In genomic region chr6:163956571-163957407, GRCh38 we compare ENCODE assay signal across 9 cellular contexts.
DNase-seq lines count a peak whose midpoint lies in the region; ATAC-seq and TF ChIP-seq lines count a peak whose summit lies in the region.
"Had no signal": no experiment of that assay in that cellular context is flagged by ENCODE, and none has a peak within 500 bp of the region (broad histone marks: within the 10 kb centered on the region; RNA-seq: fewer than 3 reads in every experiment).

No MANE protein-coding gene starts in this region.

- peak; percentile 89 for DNase-seq in CD1c-positive myeloid dendritic cell (ENCODE audit: extremely low spot score)
- peak; percentile 70 for DNase-seq in GM19238 (ENCODE audit: insufficient read length, low spot score)
- DNase-seq in NCI-H748 treated with DMSO at 0.1 percent for 48 hours (lab: John Stamatoyannopoulos, UW): peak; percentile 70
- DNase-seq in activated CD4-positive, alpha-beta T cell treated with anti-CD3 and anti-CD28 coated beads, Interleukin-2, amount 50 U/mL, for 48 hours: peak; percentile 64 to 70
- DNase-seq in effector memory CD8-positive, alpha-beta T cell: peak; percentile 30 to 43 (median 42)
- DNase-seq in mesothelial cell of epicardium (ENCODE audit: low spot score in 2 of 2, unreplicated experiment in 2 of 2): peak in 1 of 2 experiments; percentile 63
- peak; percentile 10 to 32 for DNase-seq in stimulated activated CD8-positive, alpha-beta memory T cell treated with anti-CD3 and anti-CD28 coated beads, Interleukin-7, amount 100 ng/mL, for 1 hour (ENCODE audit: low read depth in 2 of 2)

- peak; percentile 96 for ATAC-seq in HG03196 (IDR thresholded peaks at IDR 0.05; ENCODE audit: unreplicated experiment)
- ATAC-seq in effector memory CD8-positive, alpha-beta T cell (replicated peaks): peak; percentile 72

- TF ChIP-seq CTCF in mesothelial cell of epicardium (IDR thresholded peaks at IDR 0.05; ENCODE audit: unreplicated experiment): peak; percentile 72

- H3K27me3 Mint-ChIP-seq in effector memory CD8-positive, alpha-beta T cell: peaks cover 45 to 49% of the 10 kb centered on the region in 2 donors
- H3K27me3 Mint-ChIP-seq in mesothelial cell of epicardium (ENCODE audit: low read depth): peaks cover 5% of the 10 kb centered on the region

- H3K27ac Mint-ChIP-seq in effector memory CD8-positive, alpha-beta T cell: no peak overlapping the region
- no peak overlapping the region for H3K27ac Mint-ChIP-seq in mesothelial cell of epicardium
- H3K27ac Mint-ChIP-seq: activated naive CD8-positive, alpha-beta T cell had no signal

- no peaks in the 10 kb centered on the region for H3K36me3 Mint-ChIP-seq in effector memory CD8-positive, alpha-beta T cell (ENCODE audit: insufficient read depth)
- H3K36me3 Mint-ChIP-seq in mesothelial cell of epicardium: no peaks in the 10 kb centered on the region
- H3K36me3 Mint-ChIP-seq: activated naive CD8-positive, alpha-beta T cell had no signal

- no peaks in the 10 kb centered on the region for H3K9me3 Mint-ChIP-seq in effector memory CD8-positive, alpha-beta T cell
- H3K9me3 Mint-ChIP-seq in mesothelial cell of epicardium: no peaks in the 10 kb centered on the region

- H3K4me3 Mint-ChIP-seq in effector memory CD8-positive, alpha-beta T cell: no peak overlapping the region
- no peak overlapping the region for H3K4me3 Mint-ChIP-seq in mesothelial cell of epicardium
- H3K4me3 Mint-ChIP-seq: activated naive CD8-positive, alpha-beta T cell had no signal

- H3K4me1 Mint-ChIP-seq in effector memory CD8-positive, alpha-beta T cell (ENCODE audit: low read depth in 2 of 2): peaks cover 0 to 3% of the 10 kb centered on the region in 2 donors
- H3K4me1 Mint-ChIP-seq in mesothelial cell of epicardium: peaks cover 16% of the 10 kb centered on the region
